In the genomic region with DNA sequence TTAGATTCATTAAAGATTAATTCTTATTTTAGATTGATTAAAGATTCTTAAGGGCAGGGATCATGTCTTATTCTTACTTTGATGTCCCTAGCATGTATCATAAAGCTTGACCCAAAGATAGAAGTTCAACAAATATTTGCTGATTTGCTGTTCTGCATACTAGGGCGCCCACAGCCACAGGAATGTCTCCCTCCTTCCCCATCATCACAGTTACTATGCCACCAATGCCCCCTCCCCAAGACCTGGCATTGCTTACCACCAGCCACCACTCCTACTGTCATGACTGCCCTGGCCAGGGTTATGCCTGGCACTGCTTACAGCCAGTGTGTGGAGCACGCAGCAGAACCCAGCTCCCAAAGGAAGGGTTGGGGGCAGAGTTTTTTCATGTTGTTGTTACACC, we compare ENCODE assay signal across 21 cellular contexts.
A peak's percentile ranks its signal among the peaks of the same experiment; 100 is the strongest.
DNase-seq lines count a peak whose midpoint lies in the region; ATAC-seq and TF ChIP-seq lines count a peak whose summit lies in the region.
"Had no signal": no experiment of that assay in that cellular context is flagged by ENCODE, and none has a peak within 500 bp of the region (broad histone marks: within the 10 kb centered on the region; RNA-seq: fewer than 3 reads in every experiment).

No MANE protein-coding gene starts in this region.

- H2AFZ ChIP-seq in IMR-90 (replicated peaks; ENCODE audit: low read length, poor library complexity) = no peak overlapping the region

- H3K4ac ChIP-seq in IMR-90 (ENCODE audit: low read depth, low read length) = no peak overlapping the region

- H2BK20ac ChIP-seq in IMR-90 (ENCODE audit: low read depth, low read length) = no peak overlapping the region

- H2BK120ac ChIP-seq in IMR-90 (ENCODE audit: low read depth, low read length) = no peak overlapping the region

- TF ChIP-seq CTCF in IMR-90 (conservative IDR thresholded peaks at IDR 0.05; ENCODE audit: low read depth, low read length) = no peak
- no peak for TF ChIP-seq CTCF in astrocyte of the spinal cord (IDR thresholded peaks at IDR 0.05; ENCODE audit: low read depth, low read length)

- no peaks in the 10 kb centered on the region for H3K79me1 ChIP-seq in IMR-90 (ENCODE audit: low read depth in 1 of 2, low read length in 2 of 2)

- intact Hi-C loops in IMR-90 (cut with micrococcal nuclease) = no loop called here
- intact Hi-C loops in posterior vena cava (cut with DNase I) = no loop called here

- no peak overlapping the region for H2BK5ac ChIP-seq in IMR-90 (ENCODE audit: low read depth, low read length, poor library complexity, severe bottlenecking)

- no peak overlapping the region for H3K27ac Mint-ChIP-seq in activated naive CD4-positive, alpha-beta T cell treated with anti-CD3 and anti-CD28 coated beads, Interleukin-2, amount 10 ng/mL, durations not matched to agents 7 days and 5 days
- H3K27ac Mint-ChIP-seq: CD14-positive monocyte; CD4-positive, alpha-beta T cell; CD8-positive, alpha-beta memory T cell; HFFc6 had no signal

- H3K27me3 ChIP-seq in IMR-90 (ENCODE audit: control insufficient read depth, insufficient read depth, low read length) = no peaks in the 10 kb centered on the region
- H3K27me3 ChIP-seq: BE2C; BLaER1 treated with 17β-estradiol and CSF1 and Interleukin-3, amounts not matched to agents 10 nM and 100 nM had no signal

- no peak overlapping the region for H3K18ac ChIP-seq in IMR-90 (ENCODE audit: low read depth, low read length)

- no TSS peak for BruUV-seq in IMR-90 (replicated peaks; lab: Mats Ljungman, UMichigan)

- H4K91ac ChIP-seq in IMR-90 (ENCODE audit: insufficient read depth, low read depth, low read length) = no peak overlapping the region

- H3K36me3 ChIP-seq in IMR-90 (ENCODE audit: control insufficient read depth, insufficient read depth, low read length) = no peaks in the 10 kb centered on the region
- H3K36me3 ChIP-seq: BE2C; BLaER1 treated with 17β-estradiol and CSF1 and Interleukin-3, amounts not matched to agents 10 nM and 100 nM; HAP-1 had no signal

- H3K14ac ChIP-seq in IMR-90 (replicated peaks; ENCODE audit: low read depth, low read length) = no peak overlapping the region

- no peak overlapping the region for H3K9ac ChIP-seq in IMR-90 (ENCODE audit: low read depth, low read length)
- H3K9ac ChIP-seq: BLaER1 treated with 17β-estradiol and CSF1 and Interleukin-3, amounts not matched to agents 10 nM and 100 nM had no signal

- H3K9me1 ChIP-seq in IMR-90 (ENCODE audit: insufficient read depth, low read length) = no peaks in the 10 kb centered on the region

- no peaks in the 10 kb centered on the region for H3K4me1 ChIP-seq in IMR-90 (ENCODE audit: control insufficient read depth, insufficient read depth, low read length)
- H3K4me1 ChIP-seq: A549; BE2C; BLaER1 treated with 17β-estradiol and CSF1 and Interleukin-3, amounts not matched to agents 10 nM and 100 nM; HAP-1 had no signal

- no peak for ATAC-seq in IMR-90 (ENCODE audit: low read depth)
- ATAC-seq in GM18858 (IDR thresholded peaks at IDR 0.05; ENCODE audit: unreplicated experiment) = no peak
- no peak for ATAC-seq in HG02642 (IDR thresholded peaks at IDR 0.05; ENCODE audit: poor library complexity, unreplicated experiment)
- ATAC-seq: A549 had no signal

- dilution Hi-C loops in IMR-90 (cut with HindIII; ENCODE audit: low sequenced_read_pairs, unreplicated experiment) = no loop called here

- H4K8ac ChIP-seq in IMR-90 (ENCODE audit: low read depth in 2 of 2, low read length in 2 of 2) = no peak overlapping the region

- no peak overlapping the region for H4K5ac ChIP-seq in IMR-90 (ENCODE audit: low read depth, low read length)

- no peak overlapping the region for H3K56ac ChIP-seq in IMR-90 (ENCODE audit: extremely low read depth, insufficient read depth, low read length)

- POLR2A ChIA-PET in IMR-90 (lab: Charles Lee; ENCODE audit: unreplicated experiment) = no interaction called here

- CTCF ChIA-PET in IMR-90 (lab: Yijun Ruan, JAX) = no interaction called here
- CTCF ChIA-PET in activated naive CD4-positive, alpha-beta T cell treated with anti-CD3 and anti-CD28 coated beads, Interleukin-2, amount 10 ng/mL, durations not matched to agents 7 days and 5 days (lab: Charles Lee) = no interaction called here

- peaks cover 6% of the 10 kb centered on the region; the same call in 1 of the 2 replicates for H3K9me3 ChIP-seq in IMR-90 (ENCODE audit: control insufficient read depth, insufficient read depth, low read length)
- H3K9me3 ChIP-seq: BE2C; BLaER1 treated with 17β-estradiol and CSF1 and Interleukin-3, amounts not matched to agents 10 nM and 100 nM; HAP-1 had no signal

- no peaks in the 10 kb centered on the region for H3K4me1 Mint-ChIP-seq in activated naive CD4-positive, alpha-beta T cell treated with anti-CD3 and anti-CD28 coated beads, Interleukin-2, amount 10 ng/mL, durations not matched to agents 7 days and 5 days
- H3K4me1 Mint-ChIP-seq: CD14-positive monocyte; CD8-positive, alpha-beta memory T cell had no signal

- TF ChIP-seq RAD21 in IMR-90 (IDR thresholded peaks at IDR 0.05; ENCODE audit: low read length) = no peak

- TF ChIP-seq POLR2A in IMR-90 (IDR thresholded peaks at IDR 0.05; ENCODE audit: low read depth, low read length) = no peak

- peaks cover 6% of the 10 kb centered on the region for H3K27me3 Mint-ChIP-seq in activated naive CD4-positive, alpha-beta T cell treated with anti-CD3 and anti-CD28 coated beads, Interleukin-2, amount 10 ng/mL, durations not matched to agents 7 days and 5 days

- no peak for DNase-seq in IMR-90
- peak; percentile 7 for DNase-seq in astrocyte of the spinal cord (ENCODE audit: low read depth, low spot score)
- DNase-seq in glomerular visceral epithelial cell (ENCODE audit: extremely low spot score) = peak; percentile 47
- peak; percentile 15 for DNase-seq in posterior vena cava (ENCODE audit: low spot score)
- no peak for DNase-seq in activated naive CD4-positive, alpha-beta T cell treated with anti-CD3 and anti-CD28 coated beads, Interleukin-2, amount 10 ng/mL, durations not matched to agents 7 days and 5 days
- DNase-seq in NCI-H2171 treated with DMSO at 0.1 percent for 48 hours (lab: John Stamatoyannopoulos, UW) = no peak
- DNase-seq: 8988T; AML-193; BE2C; CD4-positive, alpha-beta T cell; CD8-positive, alpha-beta memory T cell; DMS 273 treated with DMSO at 0.1 percent for 48 hours; DMS79; GOT3; HFFc6 had no signal

- no peaks in the 10 kb centered on the region for H3K9me3 Mint-ChIP-seq in activated naive CD4-positive, alpha-beta T cell treated with anti-CD3 and anti-CD28 coated beads, Interleukin-2, amount 10 ng/mL, durations not matched to agents 7 days and 5 days
- H3K9me3 Mint-ChIP-seq: CD4-positive, alpha-beta T cell had no signal

- no peak overlapping the region for H2BK15ac ChIP-seq in IMR-90 (ENCODE audit: low read depth, low read length)

- H3K27ac ChIP-seq in IMR-90 (ENCODE audit: insufficient read depth, low read length) = no peak overlapping the region
- H3K27ac ChIP-seq: A549; BLaER1 treated with 17β-estradiol and CSF1 and Interleukin-3, amounts not matched to agents 10 nM and 100 nM had no signal

- H2AK5ac ChIP-seq in IMR-90 (ENCODE audit: low read depth, low read length) = no peak overlapping the region

- H3K36me3 Mint-ChIP-seq in activated naive CD4-positive, alpha-beta T cell treated with anti-CD3 and anti-CD28 coated beads, Interleukin-2, amount 10 ng/mL, durations not matched to agents 7 days and 5 days = no peaks in the 10 kb centered on the region
- H3K36me3 Mint-ChIP-seq: CD14-positive monocyte; CD8-positive, alpha-beta memory T cell had no signal

- H4K20me1 ChIP-seq in IMR-90 (ENCODE audit: insufficient read depth, low read length) = no peaks in the 10 kb centered on the region
- H4K20me1 ChIP-seq: BLaER1 treated with 17β-estradiol and CSF1 and Interleukin-3, amounts not matched to agents 10 nM and 100 nM had no signal

- H2AK9ac ChIP-seq in IMR-90 (replicated peaks; ENCODE audit: low read depth, low read length, poor library complexity) = peak overlapping the region; percentile 11

- no CpG with 5 or more reads among the region's 2 CpGs for WGBS in IMR-90 (ENCODE audit: extremely low coverage in 2 of 2, insufficient read length in 1 of 2), 2 experiments

- no peak overlapping the region for H3K4me3 ChIP-seq in IMR-90 (ENCODE audit: insufficient read depth, low read depth, low read length)
- H3K4me3 ChIP-seq in astrocyte of the spinal cord (ENCODE audit: low read depth, low read length) = no peak overlapping the region
- H3K4me3 ChIP-seq: A549; BLaER1 treated with 17β-estradiol and CSF1 and Interleukin-3, amounts not matched to agents 10 nM and 100 nM; HAP-1 had no signal

- H3K4me3 Mint-ChIP-seq in activated naive CD4-positive, alpha-beta T cell treated with anti-CD3 and anti-CD28 coated beads, Interleukin-2, amount 10 ng/mL, durations not matched to agents 7 days and 5 days = no peak overlapping the region
- H3K4me3 Mint-ChIP-seq: CD14-positive monocyte; CD4-positive, alpha-beta T cell; CD8-positive, alpha-beta memory T cell; HFFc6 had no signal

- in situ Hi-C loops in IMR-90 (cut with MboI; ENCODE audit: low sequenced_read_pairs) (no loop called here), astrocyte of the spinal cord (cut with HindIII; ENCODE audit: low sequenced_read_pairs) (no loop called here)

- H3K4me2 ChIP-seq in IMR-90 (ENCODE audit: low read depth, low read length) = no peak overlapping the region
- H3K4me2 ChIP-seq: A549; BLaER1 treated with 17β-estradiol and CSF1 and Interleukin-3, amounts not matched to agents 10 nM and 100 nM had no signal

- H3K23ac ChIP-seq in IMR-90 (ENCODE audit: low read depth, low read length) = no peak overlapping the region

TF ChIP-seq in IMR-90, 13 proteins besides CTCF, POLR2A, EP300 and RAD21 (continues in another document):
- TF ChIP-seq, protein P1, sequence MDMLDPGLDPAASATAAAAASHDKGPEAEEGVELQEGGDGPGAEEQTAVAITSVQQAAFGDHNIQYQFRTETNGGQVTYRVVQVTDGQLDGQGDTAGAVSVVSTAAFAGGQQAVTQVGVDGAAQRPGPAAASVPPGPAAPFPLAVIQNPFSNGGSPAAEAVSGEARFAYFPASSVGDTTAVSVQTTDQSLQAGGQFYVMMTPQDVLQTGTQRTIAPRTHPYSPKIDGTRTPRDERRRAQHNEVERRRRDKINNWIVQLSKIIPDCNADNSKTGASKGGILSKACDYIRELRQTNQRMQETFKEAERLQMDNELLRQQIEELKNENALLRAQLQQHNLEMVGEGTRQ (IDR thresholded peaks at IDR 0.05; ENCODE audit: low read depth, low read length) = no peak
- TF ChIP-seq CHD1 (IDR thresholded peaks at IDR 0.05; ENCODE audit: low read depth, low read length) (no peak), CEBPB (IDR thresholded peaks at IDR 0.05; ENCODE audit: low read depth, low read length) (no peak), RCOR1 (IDR thresholded peaks at IDR 0.05; ENCODE audit: insufficient replicate concordance, low read length) (no peak), FOS (IDR thresholded peaks at IDR 0.05; ENCODE audit: low read depth, low read length) (no peak), MAZ (IDR thresholded peaks at IDR 0.05; ENCODE audit: borderline replicate concordance, low read depth, low read length) (no peak), MAFK (IDR thresholded peaks at IDR 0.05; ENCODE audit: low read depth, low read length) (no peak), BHLHE40 (IDR thresholded peaks at IDR 0.05; ENCODE audit: low read depth, low read length) (no peak)

Comparison
In these comparisons a context has a peak if more than half of its experiments do, and no peak if none do; other contexts are left out.
1. DNase-seq: peak in astrocyte of the spinal cord (single experiment), glomerular visceral epithelial cell (single experiment) and posterior vena cava (single experiment); none in IMR-90 (single experiment), activated naive CD4-positive, alpha-beta T cell treated with anti-CD3 and anti-CD28 coated beads, Interleukin-2, amount 10 ng/mL, durations not matched to agents 7 days and 5 days (single experiment) and NCI-H2171 treated with DMSO at 0.1 percent for 48 hours (single experiment).